1 cellular context compared by ENCODE assay signal in the genomic region with DNA sequence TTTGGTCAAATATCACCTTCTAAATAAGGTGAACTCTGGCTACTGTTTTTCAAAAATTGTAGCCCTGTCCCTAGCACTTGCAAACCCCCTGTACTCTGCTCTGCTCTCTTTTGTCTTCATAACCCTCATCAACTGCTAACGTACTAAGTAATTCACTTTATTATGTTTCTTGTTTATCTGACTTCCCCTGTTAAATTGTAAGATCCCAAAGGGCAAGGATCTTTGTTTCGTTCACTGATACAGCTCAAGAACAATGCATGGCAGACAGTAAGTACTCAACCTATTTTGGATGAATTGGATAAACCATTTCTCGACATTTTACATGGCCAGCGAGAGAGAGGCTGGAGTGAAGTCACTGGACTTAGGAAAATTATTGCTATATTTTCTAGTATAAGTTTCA.
TF ChIP-seq lines count a peak whose summit lies in the region.

No MANE protein-coding gene starts in this region.

TF ChIP-seq in endothelial cell of umbilical vein, 7 proteins besides CTCF, POLR2A, EP300 and RAD21:
- no peak for TF ChIP-seq FOS (IDR thresholded peaks at IDR 0.05; ENCODE audit: borderline replicate concordance, insufficient read depth, low read length)
- TF ChIP-seq, protein P1, sequence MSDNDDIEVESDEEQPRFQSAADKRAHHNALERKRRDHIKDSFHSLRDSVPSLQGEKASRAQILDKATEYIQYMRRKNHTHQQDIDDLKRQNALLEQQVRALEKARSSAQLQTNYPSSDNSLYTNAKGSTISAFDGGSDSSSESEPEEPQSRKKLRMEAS (IDR thresholded peaks at IDR 0.05; ENCODE audit: insufficient read depth, insufficient read length), result no peak
- no peak for TF ChIP-seq MYC (IDR thresholded peaks at IDR 0.05; ENCODE audit: low read depth, low read length)
- TF ChIP-seq JUN (IDR thresholded peaks at IDR 0.05; ENCODE audit: borderline replicate concordance, insufficient read depth, insufficient read length, low read depth), result no peak
- TF ChIP-seq GATA2 (IDR thresholded peaks at IDR 0.05; ENCODE audit: insufficient read depth, insufficient read length, low read depth, low read length), result no peak
